ENCODE assay signal across 11 cellular contexts in genomic region chr4:151530230-151530629, GRCh38.
DNase-seq lines count a peak whose midpoint lies in the region; TF ChIP-seq lines count a peak whose summit lies in the region.
"Had no signal": no experiment of that assay in that cellular context is flagged by ENCODE, and none has a peak within 500 bp of the region (broad histone marks: within the 10 kb centered on the region; RNA-seq: fewer than 3 reads in every experiment).

No MANE protein-coding gene starts in this region.

- peak overlapping the region; percentile 48 for H3K27ac Mint-ChIP-seq in nephron progenitor cell
- no peak overlapping the region for H3K27ac Mint-ChIP-seq in T-helper 2 cell treated with Interferon-gamma antibody and Interleukin-4, amounts not matched to agents 5 μg/mL and 100 μg/mL, for 36 hours
- H3K27ac Mint-ChIP-seq: CD4-positive, alpha-beta T cell had no signal

- H3K79me2 ChIP-seq in GM23248 (ENCODE audit: insufficient read depth) (no peaks in the 10 kb centered on the region), mammary epithelial cell (ENCODE audit: insufficient read depth, low read length) (peaks cover 19% of the 10 kb centered on the region)

- intact Hi-C loops in mammary epithelial cell (cut with micrococcal nuclease) = no loop called here

- no peaks in the 10 kb centered on the region for H3F3A ChIP-seq in GM23248 (ENCODE audit: insufficient read depth)

- H3K4me3 ChIP-seq in GM23248 (no peak overlapping the region), mammary epithelial cell (replicated peaks in 1 of 3; ENCODE audit: insufficient read depth in 1 of 3, low read depth in 2 of 3, low read length in 3 of 3) (no peak overlapping the region)
- H3K4me3 ChIP-seq: SJSA1 had no signal

- no peaks in the 10 kb centered on the region for H3K27me3 Mint-ChIP-seq in nephron progenitor cell (ENCODE audit: low read depth, poor library complexity)
- peaks cover 5% of the 10 kb centered on the region for H3K27me3 Mint-ChIP-seq in T-helper 2 cell treated with Interferon-gamma antibody and Interleukin-4, amounts not matched to agents 5 μg/mL and 100 μg/mL, for 36 hours (ENCODE audit: low read depth)
- H3K27me3 Mint-ChIP-seq: CD4-positive, alpha-beta T cell had no signal

- DNase-seq in ACHN = peak; percentile 4
- peak; percentile 6 for DNase-seq in GM23248
- peak; percentile 73 for DNase-seq in mammary epithelial cell
- DNase-seq in nephron progenitor cell = no peak
- DNase-seq in T-helper 2 cell treated with Interferon-gamma antibody and Interleukin-4, amounts not matched to agents 5 μg/mL and 100 μg/mL, for 36 hours (ENCODE audit: low spot score) = no peak
- DNase-seq in putamen (ENCODE audit: low spot score) = no peak
- DNase-seq in NCI-H2029 (lab: John Stamatoyannopoulos, UW) = no peak
- DNase-seq: CD4-positive, alpha-beta T cell; NCI-H1436; NCI-H524 treated with DMSO at 0.1 percent for 48 hours had no signal

- H4K20me1 ChIP-seq in GM23248 (ENCODE audit: insufficient read depth) (no peaks in the 10 kb centered on the region), mammary epithelial cell (ENCODE audit: insufficient read depth, low read length) (no peaks in the 10 kb centered on the region)

- peaks cover 27% of the 10 kb centered on the region for H3K9me3 Mint-ChIP-seq in nephron progenitor cell
- H3K9me3 Mint-ChIP-seq in T-helper 2 cell treated with Interferon-gamma antibody and Interleukin-4, amounts not matched to agents 5 μg/mL and 100 μg/mL, for 36 hours = no peaks in the 10 kb centered on the region
- H3K9me3 Mint-ChIP-seq: CD4-positive, alpha-beta T cell had no signal

- CTCF ChIA-PET in mammary epithelial cell (lab: Charles Lee; ENCODE audit: low non-redundant PET) = interaction anchor here (1.0 kb wide), 1 partner anchor 74 kb away, joined by 4 read pairs; no protein-coding TSS in a partner anchor

- H3K9me3 ChIP-seq in GM23248 (ENCODE audit: low read depth) = no peaks in the 10 kb centered on the region
- no peaks in the 10 kb centered on the region for H3K9me3 ChIP-seq in mammary epithelial cell (replicated peaks; ENCODE audit: insufficient read depth, low read length)
- H3K9me3 ChIP-seq: SJSA1 had no signal

- H3K9ac ChIP-seq in GM23248 (no peak overlapping the region), mammary epithelial cell (ENCODE audit: insufficient read depth, low read length) (no peak overlapping the region)

- H3K4me1 Mint-ChIP-seq in nephron progenitor cell = peaks cover 31% of the 10 kb centered on the region
- no peaks in the 10 kb centered on the region for H3K4me1 Mint-ChIP-seq in T-helper 2 cell treated with Interferon-gamma antibody and Interleukin-4, amounts not matched to agents 5 μg/mL and 100 μg/mL, for 36 hours (ENCODE audit: low read depth)

- H2AFZ ChIP-seq in GM23248 (no peak overlapping the region), mammary epithelial cell (ENCODE audit: low read depth, low read length) (peak overlapping the region; percentile 23)

- H3K36me3 Mint-ChIP-seq in nephron progenitor cell (ENCODE audit: low read depth) = peaks cover 17% of the 10 kb centered on the region
- H3K36me3 Mint-ChIP-seq in T-helper 2 cell treated with Interferon-gamma antibody and Interleukin-4, amounts not matched to agents 5 μg/mL and 100 μg/mL, for 36 hours (ENCODE audit: low read depth) = no peaks in the 10 kb centered on the region

- no peak for TF ChIP-seq CTCF in mammary epithelial cell (conservative IDR thresholded peaks at IDR 0.05 in 1 of 2, IDR thresholded peaks at IDR 0.05 in 1 of 2; ENCODE audit: extremely low read depth in 1 of 2, insufficient read depth in 1 of 2, low read depth in 1 of 2, low read length in 2 of 2)
- no peak for TF ChIP-seq CTCF in nephron progenitor cell (IDR thresholded peaks at IDR 0.05)

- no peaks in the 10 kb centered on the region for H3K9me2 ChIP-seq in GM23248 (ENCODE audit: insufficient read depth)

- in situ Hi-C loops in ACHN (cut with HindIII; ENCODE audit: low pct_ligation_motif_present, low pct_unique_long_range_greater_than_20kb, low sequenced_read_pairs) = no loop called here
- in situ Hi-C loops in GM23248 (cut with MboI) = no loop called here
- in situ Hi-C loops in mammary epithelial cell (cut with MboI; ENCODE audit: low sequenced_read_pairs in 2 of 2) = no loop called here

- 74 to 87% methylated on average over 2 of the region's 2 CpGs for WGBS in GM23248 (ENCODE audit: low coverage in 1 of 2, low lambda C conversion rate in 2 of 2, missing lambda C conversion rate in 2 of 2), 2 experiments
- 61% methylated on average over 2 of the region's 2 CpGs for WGBS in mammary epithelial cell (ENCODE audit: low coverage, missing lambda C conversion rate)

- dilution Hi-C loops in mammary epithelial cell (cut with HindIII; ENCODE audit: low sequenced_read_pairs) = no loop called here

- no peaks in the 10 kb centered on the region for H3K27me3 ChIP-seq in GM23248 (replicated peaks; ENCODE audit: insufficient read depth)
- no peaks in the 10 kb centered on the region for H3K27me3 ChIP-seq in mammary epithelial cell (ENCODE audit: insufficient read depth, low read length)
- H3K27me3 ChIP-seq: SJSA1 had no signal

- no peak overlapping the region for H3K4me2 ChIP-seq in GM23248 (ENCODE audit: unreplicated experiment)
- H3K4me2 ChIP-seq in mammary epithelial cell (ENCODE audit: insufficient read depth, low read depth, low read length) = no peak overlapping the region

- H3K4me1 ChIP-seq in GM23248 (ENCODE audit: insufficient read depth) = no peaks in the 10 kb centered on the region
- peaks cover 19% of the 10 kb centered on the region for H3K4me1 ChIP-seq in mammary epithelial cell (ENCODE audit: insufficient read depth, low read length)

- H3K4me3 Mint-ChIP-seq in nephron progenitor cell = no peak overlapping the region
- no peak overlapping the region for H3K4me3 Mint-ChIP-seq in T-helper 2 cell treated with Interferon-gamma antibody and Interleukin-4, amounts not matched to agents 5 μg/mL and 100 μg/mL, for 36 hours
- H3K4me3 Mint-ChIP-seq: CD4-positive, alpha-beta T cell had no signal

- H3K36me3 ChIP-seq in GM23248 (ENCODE audit: low read depth) = no peaks in the 10 kb centered on the region
- no peaks in the 10 kb centered on the region for H3K36me3 ChIP-seq in mammary epithelial cell (ENCODE audit: insufficient read depth, low read length)
- H3K36me3 ChIP-seq: SJSA1 had no signal

- no peak overlapping the region for H3K27ac ChIP-seq in GM23248
- no peak overlapping the region for H3K27ac ChIP-seq in mammary epithelial cell (ENCODE audit: insufficient read depth, low read depth, low read length)
- H3K27ac ChIP-seq: SJSA1 had no signal

- BruUV-seq in mammary epithelial cell (replicated peaks; lab: Mats Ljungman, UMichigan) = no TSS peak

Comparison
In these comparisons a context has a peak if more than half of its experiments do, and no peak if none do; other contexts are left out.
1. DNase-seq: peak in ACHN (single experiment), GM23248 (single experiment) and mammary epithelial cell (single experiment); none in nephron progenitor cell (single experiment), T-helper 2 cell treated with Interferon-gamma antibody and Interleukin-4, amounts not matched to agents 5 μg/mL and 100 μg/mL, for 36 hours (single experiment), putamen (single experiment) and NCI-H2029 (single experiment).